Comparison of ENCODE assay signal across 8 cellular contexts in genomic region chr2:84971799-84972790, GRCh38. TPM values are rescaled to one million over a fixed set of nuclear protein-coding genes. Genes with fewer than 3 reads are reported as not detected.
DNase-seq lines count a peak whose midpoint lies in the region; ATAC-seq and TF ChIP-seq lines count a peak whose summit lies in the region.

No MANE protein-coding gene starts in this region.

- POLR2A ChIA-PET in CD4-positive, alpha-beta T cell (lab: Charles Lee) = interaction anchor here (0.7 to 6.3 kb wide), 14 partner anchors 11 to 567 kb away, joined by 3 to 70 read pairs (median 6); partner anchors contain the start of genes MAT2A, TMSB10 and TRABD2A

- peak overlapping the region; percentile 92 for H3K27ac Mint-ChIP-seq in CD4-positive, alpha-beta T cell

- in situ Hi-C loops in astrocyte of the spinal cord (cut with HindIII; ENCODE audit: low sequenced_read_pairs) = no loop called here

- H3K4me3 ChIP-seq in HL-60 (replicated peaks; ENCODE audit: insufficient read depth, low read length) (peak overlapping the region; percentile 64), astrocyte of the spinal cord (ENCODE audit: low read depth, low read length) (peak overlapping the region; percentile 79)

- H3K4me3 Mint-ChIP-seq in CD4-positive, alpha-beta T cell = peak overlapping the region; percentile 90

- peak; percentile 46 to 73 (median 62) for DNase-seq in CD4-positive, alpha-beta T cell
- DNase-seq in HL-60 (ENCODE audit: low read depth in 1 of 2, low spot score in 1 of 2) = peak in 1 of 2 experiments; percentile 57
- DNase-seq in T-helper 9 cell = peak; percentile 57
- DNase-seq in astrocyte of the spinal cord (ENCODE audit: low read depth, low spot score) = peak; percentile 31
- peak; percentile 64 for DNase-seq in iPS-NIHi11 (ENCODE audit: low spot score)
- peak; percentile 35 to 48 for DNase-seq in stimulated activated CD4-positive, alpha-beta T cell treated with anti-CD3 and anti-CD28 coated beads, Interleukin-12 subunit alpha, Interleukin-12 subunit beta, amount 100 ng/mL, for 24 hours (ENCODE audit: low read depth in 2 of 2)
- no peak for DNase-seq in cortex of kidney (lab: John Stamatoyannopoulos, UW)

- H3K27me3 Mint-ChIP-seq in CD4-positive, alpha-beta T cell = no peaks in the 10 kb centered on the region

- CTCF ChIA-PET in CD4-positive, alpha-beta T cell (lab: Charles Lee) = interaction anchor here (1.6 kb wide), 1 partner anchor 46 kb away, joined by 4 read pairs; no protein-coding TSS in a partner anchor

- H3K9me3 Mint-ChIP-seq in CD4-positive, alpha-beta T cell = no peaks in the 10 kb centered on the region

- TF ChIP-seq CTCF in CD4-positive, alpha-beta T cell (IDR thresholded peaks at IDR 0.05) = no peak
- no peak for TF ChIP-seq CTCF in HL-60 (IDR thresholded peaks at IDR 0.05; ENCODE audit: insufficient read depth, low read length)
- no peak for TF ChIP-seq CTCF in astrocyte of the spinal cord (IDR thresholded peaks at IDR 0.05; ENCODE audit: low read depth, low read length)

- peak; percentile 54 for ATAC-seq in CD4-positive, alpha-beta T cell (ENCODE audit: poor library complexity)
- ATAC-seq in GM19452 (IDR thresholded peaks at IDR 0.05; ENCODE audit: unreplicated experiment) = peak; percentile 30

- no peaks in the 10 kb centered on the region for H3K9me3 ChIP-seq in CD4-positive, alpha-beta T cell (ENCODE audit: control insufficient read depth, low read length)

- intact Hi-C loops in CD4-positive, alpha-beta T cell (cut with DNase I, micrococcal nuclease) = loop anchor here (2.0 to 5.0 kb wide), 5 partner anchors 15 to 513 kb away; partner anchors contain the start of gene SUCLG1 (in 1 of the 2)

- H3K36me3 Mint-ChIP-seq in CD4-positive, alpha-beta T cell (ENCODE audit: low read depth) = peaks cover 30% of the 10 kb centered on the region

- H3K4me1 Mint-ChIP-seq in CD4-positive, alpha-beta T cell (ENCODE audit: low read depth) = peaks cover 60% of the 10 kb centered on the region

- H3K27me3 ChIP-seq in CD4-positive, alpha-beta T cell (ENCODE audit: control insufficient read depth, insufficient read depth, low read length) = no peaks in the 10 kb centered on the region
- no peaks in the 10 kb centered on the region for H3K27me3 ChIP-seq in HL-60 (ENCODE audit: insufficient read depth, poor library complexity, severe bottlenecking)

- peak overlapping the region; percentile 69 for H3K27ac ChIP-seq in CD4-positive, alpha-beta T cell (ENCODE audit: low read depth, low read length)
- H3K27ac ChIP-seq in HL-60 (replicated peaks) = peak overlapping the region; percentile 74

RNA-seq across cellular contexts. Expression of gene KCMF1, which starts 1.1 kb away (rescaled TPM):
- 10 to 100 TPM; 72.4 to 78.0 TPM for total RNA-seq in CD4-positive, alpha-beta T cell
